In the genomic region with DNA sequence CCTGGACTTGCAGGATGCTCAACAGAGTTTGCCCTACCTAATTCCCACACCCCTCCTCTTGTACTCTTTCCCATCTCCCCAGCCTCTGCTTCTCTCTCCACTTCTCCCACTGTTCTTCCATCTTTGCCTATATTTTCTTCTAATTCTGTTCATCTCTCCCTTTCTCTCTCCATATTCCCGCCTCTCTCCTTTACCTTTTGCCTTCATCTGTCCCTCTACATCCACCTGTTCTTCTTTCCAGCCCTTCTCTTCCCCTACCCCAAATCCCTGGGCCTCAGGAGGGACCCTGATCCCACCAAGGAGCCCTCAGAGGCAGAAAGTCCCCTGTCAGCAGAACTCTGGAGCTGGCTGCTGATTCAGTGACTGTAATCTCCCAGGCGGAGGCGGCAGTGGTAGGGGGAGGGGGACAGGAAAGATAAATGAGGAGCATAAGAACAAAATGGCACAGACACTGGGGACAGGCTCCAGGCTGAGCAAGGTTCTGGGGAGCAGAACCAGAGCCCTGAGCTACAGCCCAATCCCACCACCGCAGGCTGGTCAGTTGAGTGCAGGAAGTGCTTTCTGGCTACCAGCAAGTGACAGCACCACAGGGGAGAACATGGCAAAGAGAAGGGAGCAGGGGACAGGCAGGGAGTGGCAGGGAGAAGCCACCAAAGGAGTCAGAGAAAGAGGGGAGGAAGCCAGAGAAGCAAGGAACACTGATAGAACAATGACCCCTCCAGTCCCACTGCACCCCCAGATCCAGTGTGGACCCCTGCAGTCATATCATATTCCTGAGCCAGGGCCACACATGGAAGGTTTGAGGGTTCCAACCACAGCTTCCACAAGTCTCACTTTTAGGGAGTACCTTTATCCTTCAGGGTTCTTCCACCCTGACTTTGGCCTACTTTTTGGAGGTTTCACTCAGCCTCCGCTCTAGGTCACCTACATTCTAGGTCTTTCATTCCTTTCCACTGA, we compare ENCODE assay signal across 13 cellular contexts. TPM values are rescaled to one million over a fixed set of nuclear protein-coding genes. Genes with fewer than 3 reads are reported as not detected.
DNase-seq lines count a peak whose midpoint lies in the region; ATAC-seq and TF ChIP-seq lines count a peak whose summit lies in the region.
"Had no signal": no experiment of that assay in that cellular context is flagged by ENCODE, and none has a peak within 500 bp of the region (broad histone marks: within the 10 kb centered on the region; RNA-seq: fewer than 3 reads in every experiment).

No MANE protein-coding gene starts in this region.

- no peak overlapping the region for H2AFZ ChIP-seq in hepatocyte
- H2AFZ ChIP-seq in smooth muscle cell (ENCODE audit: low read depth), result peak overlapping the region; percentile 50

- no peaks in the 10 kb centered on the region for H3K9me2 ChIP-seq in hepatocyte (replicated peaks; ENCODE audit: insufficient read depth)

- H3K4me3 ChIP-seq in SK-N-MC (peak overlapping the region; percentile 36), hepatocyte (no peak overlapping the region), smooth muscle cell (no peak overlapping the region), coronary artery (no peak overlapping the region)

- H3F3A ChIP-seq in smooth muscle cell (ENCODE audit: low read depth), result peaks cover 6% of the 10 kb centered on the region

- peaks cover 43% of the 10 kb centered on the region for H3K4me1 ChIP-seq in hepatocyte (ENCODE audit: insufficient read depth)
- H3K4me1 ChIP-seq in smooth muscle cell (ENCODE audit: low read depth), result peaks cover 12% of the 10 kb centered on the region
- H3K4me1 ChIP-seq in foreskin keratinocyte, result no peaks in the 10 kb centered on the region

- no peak for ATAC-seq in foreskin keratinocyte
- ATAC-seq: CD8-positive, alpha-beta T cell had no signal

- H3K36me3 ChIP-seq in SK-N-MC (ENCODE audit: insufficient read depth, low read length) (no peaks in the 10 kb centered on the region), hepatocyte (replicated peaks; ENCODE audit: insufficient read depth, low read depth) (no peaks in the 10 kb centered on the region), smooth muscle cell (ENCODE audit: low read depth) (no peaks in the 10 kb centered on the region)

- TF ChIP-seq CTCF in C4-2B (conservative IDR thresholded peaks at IDR 0.05) (no peak), hepatocyte (IDR thresholded peaks at IDR 0.05; ENCODE audit: poor library complexity) (no peak), smooth muscle cell (IDR thresholded peaks at IDR 0.05; ENCODE audit: borderline replicate concordance, insufficient read depth, poor library complexity, severe bottlenecking) (no peak), coronary artery (IDR thresholded peaks at IDR 0.05) (no peak), foreskin keratinocyte (conservative IDR thresholded peaks at IDR 0.05) (no peak)

- no peak for DNase-seq in SK-N-MC (ENCODE audit: low read depth, low spot score)
- DNase-seq in hepatocyte (ENCODE audit: low spot score), result peak; percentile 62
- DNase-seq in smooth muscle cell (lab: John Stamatoyannopoulos, UW; ENCODE audit: unreplicated experiment), result peak; percentile 5
- DNase-seq in coronary artery (ENCODE audit: low spot score), result no peak
- DNase-seq in foreskin keratinocyte, result no peak
- DNase-seq in SHP77 treated with DMSO at 0.1 percent for 48 hours (lab: John Stamatoyannopoulos, UW), result no peak
- DNase-seq: CD8-positive, alpha-beta T cell; GOT3; HFFc6; Kasumi-1; NCI-H1105; RPMI8226 had no signal

- H3K79me2 ChIP-seq in hepatocyte (no peaks in the 10 kb centered on the region), smooth muscle cell (ENCODE audit: low read depth) (no peaks in the 10 kb centered on the region)

- WGBS in hepatocyte (ENCODE audit: low lambda C conversion rate, missing lambda C conversion rate), result 60% methylated on average over 5 of the region's 5 CpGs
- 58% methylated on average over 5 of the region's 5 CpGs for WGBS in smooth muscle cell (ENCODE audit: low lambda C conversion rate)

- H3K27me3 ChIP-seq in hepatocyte (no peaks in the 10 kb centered on the region), smooth muscle cell (ENCODE audit: low read depth) (peaks cover 10% of the 10 kb centered on the region), foreskin keratinocyte (peaks cover 15% of the 10 kb centered on the region)

- H3K9me3 ChIP-seq in SK-N-MC (ENCODE audit: low read depth, low read length) (no peaks in the 10 kb centered on the region), hepatocyte (ENCODE audit: low read depth) (no peaks in the 10 kb centered on the region), smooth muscle cell (replicated peaks; ENCODE audit: low read depth) (no peaks in the 10 kb centered on the region)

- H3K27ac ChIP-seq in C4-2B, result peak overlapping the region; percentile 17
- peak overlapping the region; percentile 90 for H3K27ac ChIP-seq in SK-N-MC
- peak overlapping the region; percentile 62 for H3K27ac ChIP-seq in hepatocyte
- no peak overlapping the region for H3K27ac ChIP-seq in smooth muscle cell (ENCODE audit: low read depth)
- H3K27ac ChIP-seq in coronary artery, result no peak overlapping the region
- H3K27ac ChIP-seq in foreskin keratinocyte, result no peak overlapping the region

- H3K4me2 ChIP-seq in hepatocyte (peak overlapping the region; percentile 13), smooth muscle cell (peak overlapping the region; percentile 45)

- peak overlapping the region; percentile 7 for H3K9ac ChIP-seq in SK-N-MC (ENCODE audit: insufficient read length)
- no peak overlapping the region for H3K9ac ChIP-seq in smooth muscle cell (ENCODE audit: low read depth)

- no peaks in the 10 kb centered on the region for H4K20me1 ChIP-seq in hepatocyte (ENCODE audit: insufficient read depth, poor library complexity, severe bottlenecking)
- H4K20me1 ChIP-seq in smooth muscle cell (ENCODE audit: low read depth), result no peaks in the 10 kb centered on the region

RNA-seq across cellular contexts. Expression of gene SMUG1, which starts 27.0 kb away (rescaled TPM):
- total RNA-seq in hepatocyte (54.3 and 59.1 TPM in 2 replicates), smooth muscle cell (36.7 and 39.4 TPM in 2 replicates), foreskin keratinocyte (54.7 and 58.7 TPM in 2 replicates)
- polyA plus RNA-seq in hepatocyte (70.3 and 77.9 TPM in 2 replicates), smooth muscle cell (40.5 and 49.2 TPM in 2 replicates), foreskin keratinocyte (73.3 and 80.9 TPM in 2 replicates)

Comparison
In these comparisons a context has a peak if more than half of its experiments do, and no peak if none do; other contexts are left out.
1. H3K27ac ChIP-seq: peak in C4-2B (single experiment), SK-N-MC (single experiment) and hepatocyte (single experiment); none in smooth muscle cell (single experiment), coronary artery (0 of 2) and foreskin keratinocyte (single experiment).
2. DNase-seq: peak in hepatocyte (single experiment) and smooth muscle cell (single experiment); none in SK-N-MC (single experiment), coronary artery (single experiment), foreskin keratinocyte (0 of 2) and SHP77 treated with DMSO at 0.1 percent for 48 hours (single experiment).